ENCODE assay signal across 17 cellular contexts in the genomic region with DNA sequence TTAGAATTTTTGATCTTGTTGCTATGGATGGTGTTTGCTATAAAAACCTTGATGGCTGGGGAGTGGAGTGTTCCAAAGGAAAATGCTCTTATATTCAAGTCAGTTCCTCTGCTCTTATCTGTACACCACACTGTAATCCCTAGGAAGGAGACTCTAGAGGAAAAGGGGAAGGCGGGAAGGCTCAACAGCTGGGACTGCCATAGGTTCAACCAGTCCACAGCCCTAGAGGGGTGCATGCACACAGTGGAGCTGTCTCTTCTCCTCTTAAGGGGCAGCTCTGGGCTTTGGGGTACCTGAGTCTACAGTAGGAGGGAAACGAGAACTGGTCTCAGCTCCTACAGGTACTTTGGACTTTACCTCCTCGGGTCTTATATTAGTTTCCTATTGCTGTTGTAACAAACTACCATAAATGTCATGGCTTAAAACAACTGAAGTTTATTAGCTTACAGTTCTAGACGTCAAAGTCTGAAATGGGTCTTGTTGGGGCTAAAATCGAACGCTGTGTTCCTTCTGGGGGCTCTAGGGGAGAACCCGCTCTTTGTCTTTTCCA.
DNase-seq lines count a peak whose midpoint lies in the region; ATAC-seq and TF ChIP-seq lines count a peak whose summit lies in the region.
"Had no signal": no experiment of that assay in that cellular context is flagged by ENCODE, and none has a peak within 500 bp of the region (broad histone marks: within the 10 kb centered on the region; RNA-seq: fewer than 3 reads in every experiment).

No MANE protein-coding gene starts in this region.

- TF ChIP-seq CTCF in mammary epithelial cell (conservative IDR thresholded peaks at IDR 0.05 in 1 of 2, IDR thresholded peaks at IDR 0.05 in 1 of 2; ENCODE audit: extremely low read depth in 1 of 2, insufficient read depth in 1 of 2, low read depth in 1 of 2, low read length in 2 of 2), result no peak

- H3K27me3 Mint-ChIP-seq in activated T-cell treated with anti-CD3 and anti-CD28 coated beads, Interleukin-2, amount 50 U/mL, for 72 hours (ENCODE audit: low read depth), result peaks cover 54% of the 10 kb centered on the region

- no peaks in the 10 kb centered on the region for H3K79me2 ChIP-seq in mammary epithelial cell (ENCODE audit: insufficient read depth, low read length)

- DNase-seq in activated T-cell treated with anti-CD3 and anti-CD28 coated beads, Interleukin-2, amount 50 U/mL, for 72 hours, result no peak
- DNase-seq in activated T-cell treated with anti-CD3 and anti-CD28 coated beads, Interleukin-2, amount 50 U/mL, for 1 hour, result no peak
- DNase-seq in mammary epithelial cell (no peak), pons (ENCODE audit: low spot score) (no peak), cerebellar nuclear complex (lab: John Stamatoyannopoulos, UW) (no peak)
- DNase-seq in stimulated activated effector memory CD8-positive, alpha-beta T cell treated with anti-CD3 and anti-CD28 coated beads, Interleukin-12 subunit alpha, Interleukin-12 subunit beta, amount 100 ng/mL, for 72 hours (ENCODE audit: low spot score in 2 of 2), result no peak
- DNase-seq in stimulated activated naive CD4-positive, alpha-beta T cell treated with Interleukin-2 at 50 U/mL for 16 hours (lab: John Stamatoyannopoulos, UW), result no peak
- DNase-seq: activated gamma-delta T cell; hypothalamus; midbrain; SK-N-SH; stimulated activated CD4-positive, alpha-beta T cell treated with anti-CD3 and anti-CD28 coated beads, Interleukin-4, amount 100 ng/mL, for 24 hours; T1000 had no signal

- H3K9ac ChIP-seq in mammary epithelial cell (ENCODE audit: insufficient read depth, low read length) (no peak overlapping the region), muscle layer of colon (ENCODE audit: low read length) (no peak overlapping the region)
- H3K9ac ChIP-seq: SK-N-SH had no signal

- H3K4me1 Mint-ChIP-seq in activated T-cell treated with anti-CD3 and anti-CD28 coated beads, Interleukin-2, amount 50 U/mL, for 72 hours (ENCODE audit: low read depth), result peaks cover 23% of the 10 kb centered on the region
- H3K4me1 Mint-ChIP-seq in stimulated activated effector memory CD8-positive, alpha-beta T cell treated with anti-CD3 and anti-CD28 coated beads, Interleukin-12 subunit alpha, Interleukin-12 subunit beta, amount 100 ng/mL, for 72 hours, result peaks cover 18% of the 10 kb centered on the region

- peak overlapping the region; percentile 77 for H3K4me2 ChIP-seq in mammary epithelial cell (ENCODE audit: insufficient read depth, low read depth, low read length)

- CTCF ChIA-PET in mammary epithelial cell (lab: Charles Lee; ENCODE audit: low non-redundant PET), result no interaction called here

- peak overlapping the region; percentile 2 to 90 for H3K4me3 Mint-ChIP-seq in activated T-cell treated with anti-CD3 and anti-CD28 coated beads, Interleukin-2, amount 50 U/mL, for 72 hours
- peak overlapping the region; percentile 74 for H3K4me3 Mint-ChIP-seq in stimulated activated effector memory CD8-positive, alpha-beta T cell treated with anti-CD3 and anti-CD28 coated beads, Interleukin-12 subunit alpha, Interleukin-12 subunit beta, amount 100 ng/mL, for 72 hours

- H3K9me3 Mint-ChIP-seq in activated T-cell treated with anti-CD3 and anti-CD28 coated beads, Interleukin-2, amount 50 U/mL, for 72 hours, result no peaks in the 10 kb centered on the region
- no peaks in the 10 kb centered on the region for H3K9me3 Mint-ChIP-seq in stimulated activated effector memory CD8-positive, alpha-beta T cell treated with anti-CD3 and anti-CD28 coated beads, Interleukin-12 subunit alpha, Interleukin-12 subunit beta, amount 100 ng/mL, for 72 hours

- intact Hi-C loops in mammary epithelial cell (cut with micrococcal nuclease), result loop anchor here (10.0 kb wide), 1 partner anchor 730 kb away; no protein-coding TSS in a partner anchor

- dilution Hi-C loops in mammary epithelial cell (cut with HindIII; ENCODE audit: low sequenced_read_pairs), result no loop called here

- peaks cover 17% of the 10 kb centered on the region for H3K4me1 ChIP-seq in mammary epithelial cell (ENCODE audit: insufficient read depth, low read length)
- peaks cover 68% of the 10 kb centered on the region for H3K4me1 ChIP-seq in muscle layer of colon (ENCODE audit: insufficient read depth, low read length)

- no peaks in the 10 kb centered on the region for H3K9me3 ChIP-seq in mammary epithelial cell (replicated peaks; ENCODE audit: insufficient read depth, low read length)
- H3K9me3 ChIP-seq in muscle layer of colon (ENCODE audit: low read length), result no peaks in the 10 kb centered on the region
- H3K9me3 ChIP-seq: pancreas, SK-N-SH, thoracic aorta had no signal

- no peak overlapping the region for H3K4me3 ChIP-seq in mammary epithelial cell (replicated peaks in 1 of 3; ENCODE audit: insufficient read depth in 1 of 3, low read depth in 2 of 3, low read length in 3 of 3)
- H3K4me3 ChIP-seq in muscle layer of colon (ENCODE audit: low read depth in 1 of 2, low read length in 2 of 2), result no peak overlapping the region

- no TSS peak for BruUV-seq in mammary epithelial cell (replicated peaks; lab: Mats Ljungman, UMichigan)

- H3K27me3 ChIP-seq in mammary epithelial cell (ENCODE audit: insufficient read depth, low read length) (no peaks in the 10 kb centered on the region), muscle layer of colon (ENCODE audit: control insufficient read depth in 1 of 2, insufficient read depth in 2 of 2, low read length in 2 of 2) (no peaks in the 10 kb centered on the region)
- H3K27me3 ChIP-seq: pancreas had no signal

- no peak overlapping the region for H2AFZ ChIP-seq in mammary epithelial cell (ENCODE audit: low read depth, low read length)

- no peak for ATAC-seq in activated T-cell treated with anti-CD3 and anti-CD28 coated beads, Interleukin-2, amount 50 U/mL, for 72 hours (replicated peaks in 1 of 2)
- no peak for ATAC-seq in stimulated activated effector memory CD8-positive, alpha-beta T cell treated with anti-CD3 and anti-CD28 coated beads, Interleukin-12 subunit alpha, Interleukin-12 subunit beta, amount 100 ng/mL, for 72 hours

- H3K27ac Mint-ChIP-seq in activated T-cell treated with anti-CD3 and anti-CD28 coated beads, Interleukin-2, amount 50 U/mL, for 72 hours, result no peak overlapping the region
- no peak overlapping the region for H3K27ac Mint-ChIP-seq in stimulated activated effector memory CD8-positive, alpha-beta T cell treated with anti-CD3 and anti-CD28 coated beads, Interleukin-12 subunit alpha, Interleukin-12 subunit beta, amount 100 ng/mL, for 72 hours

- 98% methylated on average over 7 of the region's 7 CpGs for WGBS in mammary epithelial cell (ENCODE audit: low coverage, missing lambda C conversion rate)

- peaks cover 0 to 1% of the 10 kb centered on the region in 2 donors for H3K36me3 Mint-ChIP-seq in activated T-cell treated with anti-CD3 and anti-CD28 coated beads, Interleukin-2, amount 50 U/mL, for 72 hours (ENCODE audit: insufficient read depth in 2 of 2)
- no peaks in the 10 kb centered on the region for H3K36me3 Mint-ChIP-seq in stimulated activated effector memory CD8-positive, alpha-beta T cell treated with anti-CD3 and anti-CD28 coated beads, Interleukin-12 subunit alpha, Interleukin-12 subunit beta, amount 100 ng/mL, for 72 hours

- H3K36me3 ChIP-seq in mammary epithelial cell (ENCODE audit: insufficient read depth, low read length) (no peaks in the 10 kb centered on the region), muscle layer of colon (ENCODE audit: insufficient read depth, low read length) (no peaks in the 10 kb centered on the region)
- H3K36me3 ChIP-seq: pancreas, thoracic aorta had no signal

- H3K27ac ChIP-seq in mammary epithelial cell (ENCODE audit: insufficient read depth, low read depth, low read length) (no peak overlapping the region), muscle layer of colon (ENCODE audit: low read depth, low read length) (peak overlapping the region; percentile 19)
- H3K27ac ChIP-seq: C4-2B, pancreas had no signal

- H4K20me1 ChIP-seq in mammary epithelial cell (ENCODE audit: insufficient read depth, low read length), result no peaks in the 10 kb centered on the region

- in situ Hi-C loops in mammary epithelial cell (cut with MboI; ENCODE audit: low sequenced_read_pairs in 2 of 2), result loop anchor here in 1 of 2 donors (10.0 kb wide), 2 partner anchors 140 to 850 kb away; no protein-coding TSS in a partner anchor
